1 cellular context compared by ENCODE assay signal in genomic region chr6:85449818-85450577, GRCh38.
TF ChIP-seq lines count a peak whose summit lies in the region.

TSS of gene NT5E (plus strand) at chr6:85450083. CDS start at chr6:85450140, 57 bp downstream.

TF ChIP-seq in HepG2, 621 proteins besides CTCF, POLR2A, EP300 and RAD21 (continued from another document):
- TF ChIP-seq RORA (CRISPR knock-in tag; IDR thresholded peaks at IDR 0.05) (no peak), ZNF143 (CRISPR knock-in tag; IDR thresholded peaks at IDR 0.05) (no peak), RBAK (CRISPR knock-in tag; IDR thresholded peaks at IDR 0.05) (0 out of 2 replicates have a peak, but pooled peaks have one; percentile 20), KDM1A (CRISPR knock-in tag; IDR thresholded peaks at IDR 0.05) (no peak), ATF7 (IDR thresholded peaks at IDR 0.05) (no peak), ATF7 (CRISPR knock-in tag; IDR thresholded peaks at IDR 0.05) (no peak; the same call in 1 of the 2 replicates), SIX4 (CRISPR knock-in tag; IDR thresholded peaks at IDR 0.05) (no peak), HNRNPH1 (optimal IDR thresholded peaks at IDR 0.05; ENCODE audit: low read depth, low read length) (no peak), ZNF850 (CRISPR knock-in tag; conservative IDR thresholded peaks at IDR 0.05) (0 out of 2 replicates have a peak, but pooled peaks have one; percentile 56), ZNF10 (CRISPR knock-in tag; IDR thresholded peaks at IDR 0.05; ENCODE audit: borderline replicate concordance, low read depth) (no peak), RCOR2 (CRISPR knock-in tag; IDR thresholded peaks at IDR 0.05) (no peak), REL (CRISPR knock-in tag; conservative IDR thresholded peaks at IDR 0.05) (peak; percentile 81; the same call in 1 of the 2 replicates), ZNF772 (CRISPR knock-in tag; IDR thresholded peaks at IDR 0.05) (no peak; the same call in 1 of the 2 replicates), NR1H2 (CRISPR knock-in tag; IDR thresholded peaks at IDR 0.05; ENCODE audit: borderline replicate concordance, low read depth) (peak; percentile 90; the same call in 1 of the 2 replicates), KDM5A (IDR thresholded peaks at IDR 0.05; ENCODE audit: borderline replicate concordance, low read length) (no peak; the same call in 1 of the 2 replicates), ZNF207 (IDR thresholded peaks at IDR 0.05; ENCODE audit: borderline replicate concordance) (no peak), ZNF557 (CRISPR knock-in tag; IDR thresholded peaks at IDR 0.05) (0 out of 2 replicates have a peak, but pooled peaks have one; percentile 40), MXD4 (CRISPR knock-in tag; IDR thresholded peaks at IDR 0.05) (peak; percentile 66), ZNF770 (CRISPR knock-in tag; IDR thresholded peaks at IDR 0.05) (no peak; the same call in 1 of the 2 replicates), TFE3 (CRISPR knock-in tag; IDR thresholded peaks at IDR 0.05) (no peak), ZNF773 (CRISPR knock-in tag; IDR thresholded peaks at IDR 0.05; ENCODE audit: borderline replicate concordance) (no peak), TBP (CRISPR knock-in tag; IDR thresholded peaks at IDR 0.05) (no peak)
- TF ChIP-seq, protein P1, sequence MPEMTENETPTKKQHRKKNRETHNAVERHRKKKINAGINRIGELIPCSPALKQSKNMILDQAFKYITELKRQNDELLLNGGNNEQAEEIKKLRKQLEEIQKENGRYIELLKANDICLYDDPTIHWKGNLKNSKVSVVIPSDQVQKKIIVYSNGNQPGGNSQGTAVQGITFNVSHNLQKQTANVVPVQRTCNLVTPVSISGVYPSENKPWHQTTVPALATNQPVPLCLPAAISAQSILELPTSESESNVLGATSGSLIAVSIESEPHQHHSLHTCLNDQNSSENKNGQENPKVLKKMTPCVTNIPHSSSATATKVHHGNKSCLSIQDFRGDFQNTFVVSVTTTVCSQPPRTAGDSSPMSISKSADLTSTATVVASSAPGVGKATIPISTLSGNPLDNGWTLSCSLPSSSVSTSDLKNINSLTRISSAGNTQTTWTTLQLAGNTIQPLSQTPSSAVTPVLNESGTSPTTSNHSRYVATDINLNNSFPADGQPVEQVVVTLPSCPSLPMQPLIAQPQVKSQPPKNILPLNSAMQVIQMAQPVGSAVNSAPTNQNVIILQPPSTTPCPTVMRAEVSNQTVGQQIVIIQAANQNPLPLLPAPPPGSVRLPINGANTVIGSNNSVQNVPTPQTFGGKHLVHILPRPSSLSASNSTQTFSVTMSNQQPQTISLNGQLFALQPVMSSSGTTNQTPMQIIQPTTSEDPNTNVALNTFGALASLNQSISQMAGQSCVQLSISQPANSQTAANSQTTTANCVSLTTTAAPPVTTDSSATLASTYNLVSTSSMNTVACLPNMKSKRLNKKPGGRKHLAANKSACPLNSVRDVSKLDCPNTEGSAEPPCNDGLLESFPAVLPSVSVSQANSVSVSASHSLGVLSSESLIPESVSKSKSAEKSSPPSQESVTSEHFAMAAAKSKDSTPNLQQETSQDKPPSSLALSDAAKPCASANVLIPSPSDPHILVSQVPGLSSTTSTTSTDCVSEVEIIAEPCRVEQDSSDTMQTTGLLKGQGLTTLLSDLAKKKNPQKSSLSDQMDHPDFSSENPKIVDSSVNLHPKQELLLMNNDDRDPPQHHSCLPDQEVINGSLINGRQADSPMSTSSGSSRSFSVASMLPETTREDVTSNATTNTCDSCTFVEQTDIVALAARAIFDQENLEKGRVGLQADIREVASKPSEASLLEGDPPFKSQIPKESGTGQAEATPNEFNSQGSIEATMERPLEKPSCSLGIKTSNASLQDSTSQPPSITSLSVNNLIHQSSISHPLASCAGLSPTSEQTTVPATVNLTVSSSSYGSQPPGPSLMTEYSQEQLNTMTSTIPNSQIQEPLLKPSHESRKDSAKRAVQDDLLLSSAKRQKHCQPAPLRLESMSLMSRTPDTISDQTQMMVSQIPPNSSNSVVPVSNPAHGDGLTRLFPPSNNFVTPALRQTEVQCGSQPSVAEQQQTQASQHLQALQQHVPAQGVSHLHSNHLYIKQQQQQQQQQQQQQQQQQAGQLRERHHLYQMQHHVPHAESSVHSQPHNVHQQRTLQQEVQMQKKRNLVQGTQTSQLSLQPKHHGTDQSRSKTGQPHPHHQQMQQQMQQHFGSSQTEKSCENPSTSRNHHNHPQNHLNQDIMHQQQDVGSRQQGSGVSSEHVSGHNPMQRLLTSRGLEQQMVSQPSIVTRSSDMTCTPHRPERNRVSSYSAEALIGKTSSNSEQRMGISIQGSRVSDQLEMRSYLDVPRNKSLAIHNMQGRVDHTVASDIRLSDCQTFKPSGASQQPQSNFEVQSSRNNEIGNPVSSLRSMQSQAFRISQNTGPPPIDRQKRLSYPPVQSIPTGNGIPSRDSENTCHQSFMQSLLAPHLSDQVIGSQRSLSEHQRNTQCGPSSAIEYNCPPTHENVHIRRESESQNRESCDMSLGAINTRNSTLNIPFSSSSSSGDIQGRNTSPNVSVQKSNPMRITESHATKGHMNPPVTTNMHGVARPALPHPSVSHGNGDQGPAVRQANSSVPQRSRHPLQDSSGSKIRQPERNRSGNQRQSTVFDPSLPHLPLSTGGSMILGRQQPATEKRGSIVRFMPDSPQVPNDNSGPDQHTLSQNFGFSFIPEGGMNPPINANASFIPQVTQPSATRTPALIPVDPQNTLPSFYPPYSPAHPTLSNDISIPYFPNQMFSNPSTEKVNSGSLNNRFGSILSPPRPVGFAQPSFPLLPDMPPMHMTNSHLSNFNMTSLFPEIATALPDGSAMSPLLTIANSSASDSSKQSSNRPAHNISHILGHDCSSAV (CRISPR knock-in tag; IDR thresholded peaks at IDR 0.05; ENCODE audit: borderline replicate concordance): no peak
- TF ChIP-seq, protein P2, sequence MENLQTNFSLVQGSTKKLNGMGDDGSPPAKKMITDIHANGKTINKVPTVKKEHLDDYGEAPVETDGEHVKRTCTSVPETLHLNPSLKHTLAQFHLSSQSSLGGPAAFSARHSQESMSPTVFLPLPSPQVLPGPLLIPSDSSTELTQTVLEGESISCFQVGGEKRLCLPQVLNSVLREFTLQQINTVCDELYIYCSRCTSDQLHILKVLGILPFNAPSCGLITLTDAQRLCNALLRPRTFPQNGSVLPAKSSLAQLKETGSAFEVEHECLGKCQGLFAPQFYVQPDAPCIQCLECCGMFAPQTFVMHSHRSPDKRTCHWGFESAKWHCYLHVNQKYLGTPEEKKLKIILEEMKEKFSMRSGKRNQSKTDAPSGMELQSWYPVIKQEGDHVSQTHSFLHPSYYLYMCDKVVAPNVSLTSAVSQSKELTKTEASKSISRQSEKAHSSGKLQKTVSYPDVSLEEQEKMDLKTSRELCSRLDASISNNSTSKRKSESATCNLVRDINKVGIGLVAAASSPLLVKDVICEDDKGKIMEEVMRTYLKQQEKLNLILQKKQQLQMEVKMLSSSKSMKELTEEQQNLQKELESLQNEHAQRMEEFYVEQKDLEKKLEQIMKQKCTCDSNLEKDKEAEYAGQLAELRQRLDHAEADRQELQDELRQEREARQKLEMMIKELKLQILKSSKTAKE (CRISPR knock-in tag; IDR thresholded peaks at IDR 0.05; ENCODE audit: borderline replicate concordance): no peak
